ENCODE assay signal across 9 cellular contexts in genomic region chr17:77394540-77395295, GRCh38.
DNase-seq lines count a peak whose midpoint lies in the region; ATAC-seq lines count a peak whose summit lies in the region.
"Had no signal": no experiment of that assay in that cellular context is flagged by ENCODE, and none has a peak within 500 bp of the region (broad histone marks: within the 10 kb centered on the region; RNA-seq: fewer than 3 reads in every experiment).

No MANE protein-coding gene starts in this region.

- DNase-seq in Right ventricle myocardium inferior (ENCODE audit: missing footprints) (no peak), cardiac septum (ENCODE audit: low spot score) (no peak), epidermal melanocyte (ENCODE audit: insufficient read length, low spot score) (peak; percentile 95), myocyte (ENCODE audit: low read depth) (peak; percentile 84), NCI-H748 (lab: John Stamatoyannopoulos, UW; ENCODE audit: unreplicated experiment) (no peak), AG20443 (ENCODE audit: low spot score) (no peak)
- DNase-seq in stimulated activated CD4-positive, alpha-beta T cell treated with anti-CD3 and anti-CD28 coated beads, Interleukin-1b, Interleukin-23, amount 100 ng/mL, for 48 hours, result no peak
- DNase-seq: CD8-positive, alpha-beta memory T cell had no signal

- intact Hi-C loops in Right ventricle myocardium inferior (cut with DNase I), result no loop called here
- intact Hi-C loops in cardiac septum (cut with DNase I), result loop anchor here (5.0 kb wide), 1 partner anchor 33 kb away; no protein-coding TSS in a partner anchor

- ATAC-seq in Right ventricle myocardium inferior (peak; percentile 48), GM21528 (IDR thresholded peaks at IDR 0.05; ENCODE audit: low FRiP score, unreplicated experiment) (no peak)

Comparison
In these comparisons a context has a peak if more than half of its experiments do, and no peak if none do; other contexts are left out.
1. DNase-seq: peak in epidermal melanocyte (single experiment) and myocyte (single experiment); none in Right ventricle myocardium inferior (single experiment), cardiac septum (single experiment), NCI-H748 (single experiment), stimulated activated CD4-positive, alpha-beta T cell treated with anti-CD3 and anti-CD28 coated beads, Interleukin-1b, Interleukin-23, amount 100 ng/mL, for 48 hours (single experiment) and AG20443 (single experiment).